Comparison of ENCODE assay signal across 12 cellular contexts in the genomic region with DNA sequence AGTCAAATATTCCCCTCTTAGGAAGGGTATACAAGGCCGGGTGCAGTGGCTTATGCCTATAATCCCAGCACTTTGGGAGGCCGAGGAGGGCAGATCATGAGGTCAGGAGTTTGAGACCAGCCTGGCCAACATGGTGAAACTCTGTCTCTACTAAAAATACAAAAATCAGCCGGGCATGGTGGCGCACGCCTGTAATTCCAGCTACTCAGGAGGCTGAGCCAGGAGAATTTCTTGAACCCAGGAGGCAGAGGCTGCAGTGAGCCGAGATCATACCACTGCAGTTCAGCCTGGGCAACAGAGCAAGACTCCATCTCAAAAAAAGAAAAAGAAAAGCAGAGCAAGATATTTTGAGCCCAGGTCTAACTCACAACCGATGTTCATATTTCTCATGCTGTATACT. TPM values are rescaled to one million over a fixed set of nuclear protein-coding genes. Genes with fewer than 3 reads are reported as not detected.
DNase-seq lines count a peak whose midpoint lies in the region; FAIRE-seq and TF ChIP-seq lines count a peak whose summit lies in the region.
"Not testable (repeated sequence)": the region's sequence is repeated elsewhere in the genome, so short reads cannot be mapped to it uniquely, and the experiment has no call there.
"Had no signal": no experiment of that assay in that cellular context is flagged by ENCODE, and none has a peak within 500 bp of the region (broad histone marks: within the 10 kb centered on the region; RNA-seq: fewer than 3 reads in every experiment).

No MANE protein-coding gene starts in this region.

- not testable (repeated sequence) for H3K9me3 ChIP-seq in GM23248 (ENCODE audit: low read depth); PC-9 (ENCODE audit: insufficient read depth, low read depth); keratinocyte (ENCODE audit: control insufficient read depth, low read depth, low read length); osteoblast (ENCODE audit: low read depth, low read length); tibial nerve

- not testable (repeated sequence) for H3K27me3 ChIP-seq in GM23248 (replicated peaks; ENCODE audit: insufficient read depth); PC-9 (ENCODE audit: insufficient read depth, low read depth); keratinocyte (ENCODE audit: control insufficient read depth, extremely low read depth, insufficient read depth, low read length); osteoblast (ENCODE audit: insufficient read depth, low read length); tibial nerve

- not testable (repeated sequence) for H3K27me3 Mint-ChIP-seq in MCF 10A (ENCODE audit: insufficient read depth, unreplicated experiment)

- CTCF ChIA-PET in PC-9 (lab: Charles Lee) = not testable (repeated sequence)
- CTCF ChIA-PET in MCF 10A (lab: Yijun Ruan, JAX) = interaction anchor here (0.6 to 3.6 kb wide), 4 partner anchors 12 to 411 kb away, joined by 3 to 16 read pairs (median 3); no protein-coding TSS in a partner anchor

- not testable (repeated sequence) for H3K4me3 Mint-ChIP-seq in MCF 10A (ENCODE audit: unreplicated experiment)

- H3K9ac ChIP-seq in GM23248; keratinocyte (ENCODE audit: control insufficient read depth, extremely low read depth, insufficient read depth, low read length): not testable (repeated sequence)

- H3K4me2 ChIP-seq in GM23248 (ENCODE audit: unreplicated experiment) = not testable (repeated sequence)
- H3K4me2 ChIP-seq in PC-9 (peak overlapping the region; percentile 28; the same call in 1 of the 2 replicates), keratinocyte (ENCODE audit: control insufficient read depth, extremely low read depth, insufficient read depth, low read depth, low read length) (peak overlapping the region; percentile 37), osteoblast (ENCODE audit: insufficient read depth, low read length) (peak overlapping the region; percentile 3)

- not testable (repeated sequence) for TF ChIP-seq EP300 in tibial nerve (IDR thresholded peaks at IDR 0.05)

- not testable (repeated sequence) for H3K9me3 Mint-ChIP-seq in MCF 10A (ENCODE audit: unreplicated experiment)

- not testable (repeated sequence) for TF ChIP-seq CTCF in PC-9 (conservative IDR thresholded peaks at IDR 0.05); MCF 10A (IDR thresholded peaks at IDR 0.05; ENCODE audit: unreplicated experiment); keratinocyte (optimal IDR thresholded peaks at IDR 0.05 in 1 of 3, IDR thresholded peaks at IDR 0.05 in 1 of 3, conservative IDR thresholded peaks at IDR 0.05 in 1 of 3; ENCODE audit: extremely low read depth in 1 of 3, insufficient read depth in 2 of 3, low read length in 3 of 3); osteoblast (IDR thresholded peaks at IDR 0.05; ENCODE audit: extremely low read depth, low read depth, low read length); tibial nerve (IDR thresholded peaks at IDR 0.05)

- not testable (repeated sequence) for TF ChIP-seq POLR2A in tibial nerve (IDR thresholded peaks at IDR 0.05)

- peaks cover 14% of the 10 kb centered on the region for H3F3A ChIP-seq in GM23248 (ENCODE audit: insufficient read depth)
- H3F3A ChIP-seq in PC-9 (ENCODE audit: insufficient read depth, low read depth) = not testable (repeated sequence)

- H4K20me1 ChIP-seq in GM23248 (ENCODE audit: insufficient read depth); PC-9 (ENCODE audit: insufficient read depth); keratinocyte (ENCODE audit: control insufficient read depth, extremely low read depth, insufficient read depth, low read length); osteoblast (ENCODE audit: insufficient read depth, low read length): not testable (repeated sequence)

- POLR2A ChIA-PET in PC-9 (lab: Charles Lee; ENCODE audit: unreplicated experiment) = not testable (repeated sequence)
- POLR2A ChIA-PET in MCF 10A (lab: Yijun Ruan, JAX) = interaction anchor here (0.6 to 0.8 kb wide), 2 partner anchors 95 to 203 kb away, joined by 3 to 4 read pairs; no protein-coding TSS in a partner anchor

- WGBS in GM23248 (ENCODE audit: low coverage in 1 of 2, low lambda C conversion rate in 2 of 2, missing lambda C conversion rate in 2 of 2), 2 experiments = 96 to 97% methylated on average over 7 of the region's 7 CpGs
- 82 to 84% methylated on average over 7 of the region's 7 CpGs for WGBS in tibial nerve, 2 donors

- not testable (repeated sequence) for H3K4me3 ChIP-seq in GM23248; PC-9; keratinocyte (ENCODE audit: control insufficient read depth in 2 of 3, extremely low read depth in 1 of 3, insufficient read depth in 2 of 3, low read depth in 1 of 3, low read length in 3 of 3); osteoblast (ENCODE audit: insufficient read depth, low read length); tibial nerve

- not testable (repeated sequence) for BruUV-seq in PC-9 (replicated peaks; lab: Mats Ljungman, UMichigan)
- BruUV-seq in MCF 10A (replicated peaks; lab: Mats Ljungman, UMichigan) = TSS peak; percentile 86

- FAIRE-seq in keratinocyte (lab: Jason Lieb, UNC) = not testable (repeated sequence)

- in situ Hi-C loops in GM23248 (cut with MboI) = not testable (repeated sequence)

- not testable (repeated sequence) for H3K9me2 ChIP-seq in GM23248 (ENCODE audit: insufficient read depth); PC-9 (ENCODE audit: insufficient read depth)

- H3K36me3 Mint-ChIP-seq in MCF 10A (ENCODE audit: insufficient read depth, unreplicated experiment) = not testable (repeated sequence)

- H2AFZ ChIP-seq in GM23248; PC-9; keratinocyte (ENCODE audit: control insufficient read depth, low read length); osteoblast (ENCODE audit: low read length): not testable (repeated sequence)

- H3K79me2 ChIP-seq in GM23248 (ENCODE audit: insufficient read depth); PC-9 (ENCODE audit: low read depth); keratinocyte (ENCODE audit: control insufficient read depth, insufficient read depth, low read length); osteoblast (ENCODE audit: insufficient read depth, low read length): not testable (repeated sequence)

- peak overlapping the region; percentile 54 for H3K27ac Mint-ChIP-seq in MCF 10A (ENCODE audit: low read depth, unreplicated experiment)

- H3K9me1 ChIP-seq in keratinocyte (ENCODE audit: control insufficient read depth, extremely low read depth, insufficient read depth, low read length) = not testable (repeated sequence)

- dilution Hi-C loops in keratinocyte (cut with MboI; ENCODE audit: extremely low pct_ligation_motif_present, low sequenced_read_pairs) = not testable (repeated sequence)

- DNase-seq in GM23248; PC-9; MCF 10A (ENCODE audit: unreplicated experiment); epithelial cell of prostate (ENCODE audit: low read depth, low spot score); keratinocyte (ENCODE audit: low read depth, low spot score); osteoblast (ENCODE audit: insufficient read length, low spot score, missing footprints); tibial nerve (ENCODE audit: low spot score in 2 of 2): not testable (repeated sequence)

- H3K27ac ChIP-seq in GM23248 (peak overlapping the region; percentile 28), PC-9 (peak overlapping the region; percentile 74), epithelial cell of prostate (peak overlapping the region; percentile 10), keratinocyte (ENCODE audit: control insufficient read depth, insufficient read depth, low read length) (peak overlapping the region; percentile 18), tibial nerve (peak overlapping the region in 3 of 4 donors; percentile 51 to 75 (median 75))
- not testable (repeated sequence) for H3K27ac ChIP-seq in osteoblast (ENCODE audit: low read depth, low read length)

- H3K4me1 ChIP-seq in GM23248 (ENCODE audit: insufficient read depth) = not testable (repeated sequence)
- H3K4me1 ChIP-seq in PC-9 (replicated peaks; ENCODE audit: insufficient read depth) (peaks cover 18% of the 10 kb centered on the region; the same call in 1 of the 2 replicates), keratinocyte (ENCODE audit: control insufficient read depth, extremely low read depth, insufficient read depth, low read length) (peaks cover 12% of the 10 kb centered on the region), osteoblast (ENCODE audit: insufficient read depth, low read length) (peaks cover 10% of the 10 kb centered on the region), tibial nerve (peaks cover 0 to 14% (median 3%) of the 10 kb centered on the region in 4 donors)

- H3K4me1 Mint-ChIP-seq in MCF 10A (ENCODE audit: insufficient read depth, unreplicated experiment) = not testable (repeated sequence)

- H3K36me3 ChIP-seq in GM23248 (ENCODE audit: low read depth); PC-9 (ENCODE audit: low read depth); keratinocyte (ENCODE audit: control insufficient read depth in 2 of 2, extremely low read depth in 1 of 2, insufficient read depth in 2 of 2, low read length in 2 of 2); osteoblast (ENCODE audit: insufficient read depth, low read length); tibial nerve: not testable (repeated sequence)

- intact Hi-C loops in PC-9 (cut with micrococcal nuclease; ENCODE audit: unreplicated experiment) = loop anchor here (1.0 kb wide), 1 partner anchor 38 kb away; no protein-coding TSS in a partner anchor
- intact Hi-C loops in MCF 10A (cut with micrococcal nuclease) = not testable (repeated sequence)

RNA-seq across cellular contexts. Expression of a gene that starts 4.9 kb away (rescaled TPM):
- total RNA-seq in GM23248 (2014; rRNA removed; shearing (Covaris generic)) = 27.5 and 32.9 TPM in 2 replicates
- 43.4 and 47.5 TPM in 2 replicates for polyA plus RNA-seq in GM23248 (2016; fragmentation: Nextera tagmentation; extraction: Ambion mirVana)
- total RNA-seq in PC-9 (2021) = 3.9 and 7.7 TPM in 2 replicates
- total RNA-seq in MCF 10A (2022) = 0.96 and 3.1 TPM in 2 replicates
- polyA plus RNA-seq in keratinocyte = 3.7 to 6.1 TPM (median 4.1 TPM) in 3 replicates
- polyA plus RNA-seq in keratinocyte (2011; ENCODE audit: low read depth) = 0.36 TPM
- 4.2 and 4.7 TPM in 2 replicates for polyA plus RNA-seq in keratinocyte (2011; cell fraction: cytosol; rRNA removed)
- 3.5 and 3.6 TPM in 2 replicates for polyA plus RNA-seq in keratinocyte (2011; cell fraction: nucleus; rRNA removed)
- polyA plus RNA-seq in keratinocyte (2012; ENCODE audit: low replicate concordance) = 0.89 and 2.8 TPM in 2 replicates
- polyA minus RNA-seq in keratinocyte = 2.7 TPM in 2 of 3 replicates, not detected in the other
- 3.3 TPM for polyA minus RNA-seq in keratinocyte (2011; cell fraction: cytosol; rRNA and poly(A)+ RNA removed)
- polyA minus RNA-seq in keratinocyte (2011; cell fraction: nucleus; rRNA and poly(A)+ RNA removed) = 0.70 and 0.95 TPM in 2 replicates
- total RNA-seq in osteoblast = 33.3 and 38.4 TPM in 2 replicates
- total RNA-seq in tibial nerve = 10 to 100 TPM; 18.1 to 26.4 (median 25.6) TPM

RNA-seq across cellular contexts. Expression of a gene that starts 37.5 kb away (rescaled TPM):
- 0.51 and 2.8 TPM in 2 replicates for total RNA-seq in GM23248 (2014; rRNA removed; shearing (Covaris generic))
- polyA plus RNA-seq in GM23248 (2016; fragmentation: Nextera tagmentation; extraction: Ambion mirVana) = 1.4 and 2.5 TPM in 2 replicates
- not detected in 2 replicates for total RNA-seq in PC-9 (2021)
- total RNA-seq in MCF 10A (2022) = not detected in 2 replicates
- polyA plus RNA-seq in keratinocyte = 0.10 TPM in 1 of 3 replicates, not detected in the others
- polyA plus RNA-seq in keratinocyte (2011; ENCODE audit: low read depth) = not detected
- 0.04 and 0.05 TPM in 2 replicates for polyA plus RNA-seq in keratinocyte (2011; cell fraction: cytosol; rRNA removed)
- 0.17 and 0.25 TPM in 2 replicates for polyA plus RNA-seq in keratinocyte (2011; cell fraction: nucleus; rRNA removed)
- 0.06 TPM in 1 of 2 replicates, not detected in the other for polyA plus RNA-seq in keratinocyte (2012; ENCODE audit: low replicate concordance)
- polyA minus RNA-seq in keratinocyte = 0.16 TPM in 1 of 3 replicates, not detected in the others
- not detected for polyA minus RNA-seq in keratinocyte (2011; cell fraction: cytosol; rRNA and poly(A)+ RNA removed)
- polyA minus RNA-seq in keratinocyte (2011; cell fraction: nucleus; rRNA and poly(A)+ RNA removed) = not detected in 2 replicates
- total RNA-seq in osteoblast = 1.2 and 2.2 TPM in 2 replicates
- total RNA-seq in tibial nerve = not detected
- total RNA-seq: Calu3; CD4-positive, alpha-beta memory T cell; G401; H9 had no signal
- polyA plus RNA-seq: A549; CD4-positive, alpha-beta memory T cell had no signal

RNA-seq across cellular contexts. Expression of a gene that starts 59.1 kb away (rescaled TPM):
- total RNA-seq in GM23248 (2014; rRNA removed; shearing (Covaris generic)) = 230 and 240 TPM in 2 replicates
- polyA plus RNA-seq in GM23248 (2016; fragmentation: Nextera tagmentation; extraction: Ambion mirVana) (218 and 229 TPM in 2 replicates), keratinocyte (231 to 325 TPM (median 290 TPM) in 3 replicates)
- total RNA-seq in PC-9 (2021) (146 and 164 TPM in 2 replicates), MCF 10A (2022) (189 and 218 TPM in 2 replicates), osteoblast (253 and 262 TPM in 2 replicates), tibial nerve (100 to 1,000 TPM; 165 to 247 (median 223) TPM)
- 477 TPM for polyA plus RNA-seq in keratinocyte (2011; ENCODE audit: low read depth)
- polyA plus RNA-seq in keratinocyte (2011; cell fraction: cytosol; rRNA removed) = 319 and 330 TPM in 2 replicates
- 135 and 169 TPM in 2 replicates for polyA plus RNA-seq in keratinocyte (2011; cell fraction: nucleus; rRNA removed)
- 204 and 273 TPM in 2 replicates for polyA plus RNA-seq in keratinocyte (2012; ENCODE audit: low replicate concordance)
- polyA minus RNA-seq in keratinocyte = 80.4 to 100 TPM (median 94.7 TPM) in 3 replicates
- polyA minus RNA-seq in keratinocyte (2011; cell fraction: cytosol; rRNA and poly(A)+ RNA removed) = 128 TPM
- polyA minus RNA-seq in keratinocyte (2011; cell fraction: nucleus; rRNA and poly(A)+ RNA removed) = 34.9 and 42.8 TPM in 2 replicates
